ENCODE assay signal across 15 cellular contexts in genomic region chr20:1094706-1095220, GRCh38.
"Had no signal": no experiment of that assay in that cellular context is flagged by ENCODE, and none has a peak within 500 bp of the region (broad histone marks: within the 10 kb centered on the region; RNA-seq: fewer than 3 reads in every experiment).

No MANE protein-coding gene starts in this region.

- H3K27me3 Mint-ChIP-seq: activated naive CD8-positive, alpha-beta T cell treated with anti-CD3 and anti-CD28 coated beads, Interleukin-2, amount 50 U/mL, for 24 hours; dendritic cell treated with granulocyte-macrophage colony-stimulating factor and Interleukin-4, amounts not matched to agents 40 ng/mL and 50 ng/mL, for 4 days; effector memory CD8-positive, alpha-beta T cell had no signal

- ATAC-seq: activated naive CD8-positive, alpha-beta T cell treated with anti-CD3 and anti-CD28 coated beads, Interleukin-2, amount 50 U/mL, for 24 hours; effector memory CD8-positive, alpha-beta T cell; left lung; mucosa of descending colon; naive thymus-derived CD4-positive, alpha-beta T cell; stimulated activated effector memory CD8-positive, alpha-beta T cell treated with anti-CD3 and anti-CD28 coated beads, Interleukin-12 subunit alpha, Interleukin-12 subunit beta, amount 100 ng/mL, for 72 hours had no signal

- H3K36me3 Mint-ChIP-seq: stimulated activated effector memory CD8-positive, alpha-beta T cell treated with anti-CD3 and anti-CD28 coated beads, Interleukin-12 subunit alpha, Interleukin-12 subunit beta, amount 100 ng/mL, for 72 hours had no signal

- H3K36me3 ChIP-seq: ascending aorta, breast epithelium, left lung, neutrophil had no signal

- H3K4me1 Mint-ChIP-seq: activated naive CD8-positive, alpha-beta T cell treated with anti-CD3 and anti-CD28 coated beads, Interleukin-2, amount 50 U/mL, for 24 hours; naive thymus-derived CD4-positive, alpha-beta T cell; stimulated activated effector memory CD8-positive, alpha-beta T cell treated with anti-CD3 and anti-CD28 coated beads, Interleukin-12 subunit alpha, Interleukin-12 subunit beta, amount 100 ng/mL, for 72 hours had no signal

- H3K9me3 ChIP-seq: mucosa of descending colon had no signal

- H3K27me3 ChIP-seq: ascending aorta, breast epithelium, left lung, neutrophil had no signal

- H3K27ac Mint-ChIP-seq: activated naive CD8-positive, alpha-beta T cell treated with anti-CD3 and anti-CD28 coated beads, Interleukin-2, amount 50 U/mL, for 24 hours; dendritic cell treated with granulocyte-macrophage colony-stimulating factor and Interleukin-4, amounts not matched to agents 40 ng/mL and 50 ng/mL, for 4 days; effector memory CD8-positive, alpha-beta T cell; naive thymus-derived CD4-positive, alpha-beta T cell; stimulated activated effector memory CD8-positive, alpha-beta T cell treated with anti-CD3 and anti-CD28 coated beads, Interleukin-12 subunit alpha, Interleukin-12 subunit beta, amount 100 ng/mL, for 72 hours had no signal

- DNase-seq: activated CD4-positive, CD25-positive, alpha-beta regulatory T cell treated with anti-CD3 and anti-CD28 coated beads, Interleukin-2, amount 50 U/mL, for 72 hours; activated naive CD4-positive, alpha-beta T cell treated with Interleukin-2 at 50 U/mL for 16 hours; activated naive CD8-positive, alpha-beta T cell treated with anti-CD3 and anti-CD28 coated beads, Interleukin-2, amount 50 U/mL, for 24 hours; cerebellar nuclear complex; effector memory CD8-positive, alpha-beta T cell; hippocampal formation; left lung; mammary epithelial cell; mucosa of descending colon; naive thymus-derived CD4-positive, alpha-beta T cell had no signal

- H3K4me1 ChIP-seq: ascending aorta, breast epithelium, left lung had no signal

- H3K4me3 ChIP-seq: ascending aorta, breast epithelium, left lung, mucosa of descending colon had no signal

- H3K27ac ChIP-seq: ascending aorta, breast epithelium, left lung, neutrophil had no signal

- H3K4me3 Mint-ChIP-seq: activated naive CD8-positive, alpha-beta T cell treated with anti-CD3 and anti-CD28 coated beads, Interleukin-2, amount 50 U/mL, for 24 hours; dendritic cell treated with granulocyte-macrophage colony-stimulating factor and Interleukin-4, amounts not matched to agents 40 ng/mL and 50 ng/mL, for 4 days; effector memory CD8-positive, alpha-beta T cell; naive thymus-derived CD4-positive, alpha-beta T cell; stimulated activated effector memory CD8-positive, alpha-beta T cell treated with anti-CD3 and anti-CD28 coated beads, Interleukin-12 subunit alpha, Interleukin-12 subunit beta, amount 100 ng/mL, for 72 hours had no signal
